30 cellular contexts compared by ENCODE assay signal in genomic region chr12:91579516-91580263, GRCh38.
DNase-seq lines count a peak whose midpoint lies in the region; ATAC-seq and TF ChIP-seq lines count a peak whose summit lies in the region.
"Had no signal": no experiment of that assay in that cellular context is flagged by ENCODE, and none has a peak within 500 bp of the region (broad histone marks: within the 10 kb centered on the region; RNA-seq: fewer than 3 reads in every experiment).

No MANE protein-coding gene starts in this region.

- DNase-seq in SK-N-SH (no peak), T-helper 17 cell (no peak), foreskin fibroblast (peak; percentile 14 to 49), superior temporal gyrus (ENCODE audit: extremely low spot score) (peak; percentile 45), aorta (no peak), WTC11 (ENCODE audit: low spot score) (no peak)
- DNase-seq: activated CD4-positive, alpha-beta T cell treated with anti-CD3 and anti-CD28 coated beads, Interleukin-2, amount 50 U/mL, for 1 hour; activated CD4-positive, CD25-positive, alpha-beta regulatory T cell; activated gamma-delta T cell; activated T-cell treated with anti-CD3 and anti-CD28 coated beads, Interleukin-2, amount 50 U/mL, for 1 hour; Calu3; H7; KG1; MG63; NCI-H1105 treated with DMSO at 0.1 percent for 48 hours; NCI-H187 treated with DMSO at 0.1 percent for 48 hours; NCI-H526; right lobe of liver; SHP77 treated with DMSO at 0.1 percent for 48 hours; stimulated activated CD4-positive, alpha-beta T cell treated with anti-CD3 and anti-CD28 coated beads, Interleukin-12 subunit alpha, Interleukin-12 subunit beta, amount 100 ng/mL, for 4 hours; stimulated activated CD4-positive, alpha-beta T cell treated with anti-CD3 and anti-CD28 coated beads, Interleukin-2, amount 100 ng/mL, for 48 hours; stimulated activated naive CD8-positive, alpha-beta T cell treated with anti-CD3 and anti-CD28 coated beads, Interleukin-15, amount 100 ng/mL, for 72 hours; thyroid gland had no signal

- H3K27me3 Mint-ChIP-seq in T-helper 17 cell, result peaks cover 3% of the 10 kb centered on the region
- no peaks in the 10 kb centered on the region for H3K27me3 Mint-ChIP-seq in WTC11 (ENCODE audit: low read depth)
- H3K27me3 Mint-ChIP-seq: memory B cell; progenitor cell of endocrine pancreas; stimulated activated naive CD8-positive, alpha-beta T cell treated with anti-CD3 and anti-CD28 coated beads, Interleukin-15, amount 100 ng/mL, for 72 hours had no signal

- no peak for TF ChIP-seq EP300 in SK-N-SH (IDR thresholded peaks at IDR 0.05; ENCODE audit: borderline replicate concordance in 1 of 2, low read depth in 1 of 2, low read length in 1 of 2)

- no peaks in the 10 kb centered on the region for H3K9me2 ChIP-seq in SK-N-SH

- POLR2A ChIA-PET in SK-N-SH (lab: Yijun Ruan, JAX), result interaction anchor here (0.7 to 2.0 kb wide), 8 partner anchors 56 to 1870 kb away, joined by 3 to 23 read pairs (median 4); partner anchors contain the start of gene BTG1
- POLR2A ChIA-PET in WTC11 (lab: Charles Lee), result interaction anchor here (0.6 kb wide), 1 partner anchor 1870 kb away, joined by 3 read pairs; no protein-coding TSS in a partner anchor

- no peak overlapping the region for H3K9ac ChIP-seq in SK-N-SH

- H3K27ac Mint-ChIP-seq in T-helper 17 cell, result peak overlapping the region; percentile 41
- H3K27ac Mint-ChIP-seq in WTC11, result no peak overlapping the region
- H3K27ac Mint-ChIP-seq: memory B cell; progenitor cell of endocrine pancreas; stimulated activated naive CD8-positive, alpha-beta T cell treated with anti-CD3 and anti-CD28 coated beads, Interleukin-15, amount 100 ng/mL, for 72 hours had no signal

- H3K79me2 ChIP-seq in SK-N-SH (ENCODE audit: insufficient read depth), result no peaks in the 10 kb centered on the region

- H3K36me3 Mint-ChIP-seq in T-helper 17 cell (ENCODE audit: low read depth) (no peaks in the 10 kb centered on the region), WTC11 (no peaks in the 10 kb centered on the region)
- H3K36me3 Mint-ChIP-seq: memory B cell had no signal

- CTCF ChIA-PET in SK-N-SH (lab: Yijun Ruan, JAX), result interaction anchor here (0.6 to 7.7 kb wide), 12 partner anchors 11 to 1070 kb away, joined by 3 to 72 read pairs (median 6); partner anchors contain the start of gene BTG1
- CTCF ChIA-PET in WTC11 (lab: Charles Lee), result interaction anchor here (0.6 to 1.6 kb wide), 2 partner anchors 197 to 496 kb away, joined by 4 to 5 read pairs; no protein-coding TSS in a partner anchor

- TF ChIP-seq RAD21 in SK-N-SH (IDR thresholded peaks at IDR 0.05; ENCODE audit: low read length), result no peak

- H3K4me2 ChIP-seq in SK-N-SH, result no peak overlapping the region

- H3K36me3 ChIP-seq in SK-N-SH (replicated peaks in 1 of 2; ENCODE audit: control insufficient read depth in 1 of 2, insufficient read depth in 2 of 2, low read length in 1 of 2), result no peaks in the 10 kb centered on the region
- H3K36me3 ChIP-seq in aorta (ENCODE audit: control insufficient read depth in 1 of 2, insufficient read depth in 2 of 2, low read length in 1 of 2), result no peaks in the 10 kb centered on the region
- H3K36me3 ChIP-seq: gastroesophageal sphincter, MG63, neutrophil, right lobe of liver, thyroid gland had no signal

- H3K4me3 Mint-ChIP-seq in T-helper 17 cell, result no peak overlapping the region
- H3K4me3 Mint-ChIP-seq in WTC11, result no peak overlapping the region
- H3K4me3 Mint-ChIP-seq: memory B cell; stimulated activated naive CD8-positive, alpha-beta T cell treated with anti-CD3 and anti-CD28 coated beads, Interleukin-15, amount 100 ng/mL, for 72 hours had no signal

- H3K9me3 ChIP-seq in SK-N-SH (no peaks in the 10 kb centered on the region), T-helper 17 cell (ENCODE audit: control insufficient read depth, low read length, poor library complexity, severe bottlenecking) (no peaks in the 10 kb centered on the region), aorta (ENCODE audit: control insufficient read depth, low read length) (no peaks in the 10 kb centered on the region)
- H3K9me3 ChIP-seq: gastroesophageal sphincter, MG63, neutrophil, right lobe of liver, thyroid gland had no signal

- H3K27me3 ChIP-seq in SK-N-SH (ENCODE audit: insufficient read depth) (no peaks in the 10 kb centered on the region), aorta (ENCODE audit: control insufficient read depth in 1 of 2, insufficient read depth in 2 of 2, low read length in 1 of 2) (no peaks in the 10 kb centered on the region)
- H3K27me3 ChIP-seq: gastroesophageal sphincter, MG63, neutrophil, right lobe of liver, thyroid gland had no signal

- H3F3A ChIP-seq in SK-N-SH (replicated peaks; ENCODE audit: insufficient read depth), result no peaks in the 10 kb centered on the region

- H3K4me1 Mint-ChIP-seq in T-helper 17 cell (peaks cover 4% of the 10 kb centered on the region), WTC11 (peaks cover 22% of the 10 kb centered on the region)

- H3K9me3 Mint-ChIP-seq in WTC11, result no peaks in the 10 kb centered on the region
- H3K9me3 Mint-ChIP-seq: memory B cell; stimulated activated naive CD8-positive, alpha-beta T cell treated with anti-CD3 and anti-CD28 coated beads, Interleukin-15, amount 100 ng/mL, for 72 hours had no signal

- ATAC-seq in SK-N-SH treated with all-trans-retinoic acid at 6 μM for 48 hours (no peak; the same call in 2 of the 3 replicates), T-helper 17 cell (no peak), aorta (ENCODE audit: low FRiP score) (no peak), WTC11 (no peak), GM18498 (IDR thresholded peaks at IDR 0.05; ENCODE audit: unreplicated experiment) (no peak)
- ATAC-seq: gastroesophageal sphincter; Panc1; right lobe of liver; stimulated activated naive CD8-positive, alpha-beta T cell treated with anti-CD3 and anti-CD28 coated beads, Interleukin-15, amount 100 ng/mL, for 72 hours had no signal

- TF ChIP-seq CTCF in SK-N-SH (IDR thresholded peaks at IDR 0.05) (no peak), foreskin fibroblast (IDR thresholded peaks at IDR 0.05; ENCODE audit: low read depth, low read length) (no peak), WTC11 (IDR thresholded peaks at IDR 0.05) (no peak)

- intact Hi-C loops in aorta (cut with DNase I), result loop anchor here (5.0 to 10.0 kb wide), 3 partner anchors 565 to 1068 kb away; partner anchors contain the start of gene BTG1 (in 1 of the 2)

- 34% methylated on average over 3 of the region's 3 CpGs for WGBS in SK-N-SH (ENCODE audit: low lambda C conversion rate)
- 55 to 63% methylated on average over 3 of the region's 3 CpGs for WGBS in aorta, 2 donors

- no peak overlapping the region for H2AFZ ChIP-seq in SK-N-SH (ENCODE audit: low read depth)

- H3K4me3 ChIP-seq in SK-N-SH (ENCODE audit: low read depth in 2 of 2, low read length in 1 of 2) (no peak overlapping the region), foreskin fibroblast (ENCODE audit: low read depth in 1 of 2, low read length in 2 of 2) (no peak overlapping the region), aorta (ENCODE audit: low read length in 2 of 2) (no peak overlapping the region)
- H3K4me3 ChIP-seq: gastroesophageal sphincter, MG63, right lobe of liver, thyroid gland had no signal

- H3K27ac ChIP-seq in SK-N-SH (ENCODE audit: low read depth in 2 of 2, low read length in 1 of 2), result peak overlapping the region in 1 of 2 experiments; percentile 99; a peak in 2 of 4 replicates
- H3K27ac ChIP-seq in aorta (ENCODE audit: low read depth in 1 of 2, low read length in 2 of 2), result no peak overlapping the region
- H3K27ac ChIP-seq: gastroesophageal sphincter, neutrophil, right lobe of liver, thyroid gland had no signal

- H3K4me1 ChIP-seq in SK-N-SH (ENCODE audit: control insufficient read depth in 1 of 2, insufficient read depth in 2 of 2, low read depth in 1 of 2, low read length in 1 of 2) (peaks cover 9 to 23% of the 10 kb centered on the region in 2 experiments; a peak in 3 of 4 replicates), aorta (ENCODE audit: control insufficient read depth in 1 of 2, insufficient read depth in 2 of 2, low read length in 2 of 2) (no peaks in the 10 kb centered on the region)
- H3K4me1 ChIP-seq: right lobe of liver had no signal

- no peaks in the 10 kb centered on the region for H4K20me1 ChIP-seq in SK-N-SH (ENCODE audit: insufficient read depth)

TF ChIP-seq in SK-N-SH treated with all-trans-retinoic acid at 6 μM for 48 hours, 23 proteins besides CTCF, POLR2A, EP300 and RAD21 (continues in another document):
- no peak for TF ChIP-seq BACH2 (CRISPR knock-in tag; IDR thresholded peaks at IDR 0.05; ENCODE audit: borderline replicate concordance)

TF ChIP-seq in SK-N-SH, 30 proteins besides CTCF, POLR2A, EP300 and RAD21 (continues in another document):
- no peak for TF ChIP-seq GABPA (IDR thresholded peaks at IDR 0.05; ENCODE audit: low read depth)
- TF ChIP-seq YY1 (IDR thresholded peaks at IDR 0.05; ENCODE audit: low read depth), result no peak
- no peak for TF ChIP-seq PBX3 (IDR thresholded peaks at IDR 0.05)
- no peak for TF ChIP-seq FOXJ3 (CRISPR knock-in tag; IDR thresholded peaks at IDR 0.05)
- no peak for TF ChIP-seq POLR2AphosphoS5 (IDR thresholded peaks at IDR 0.05; ENCODE audit: low read depth, low read length)
- no peak for TF ChIP-seq TAF1 (IDR thresholded peaks at IDR 0.05; ENCODE audit: borderline replicate concordance, low read depth, low read length)

TF ChIP-seq in WTC11, 78 proteins besides CTCF, POLR2A, EP300 and RAD21 (continues in another document):
- TF ChIP-seq ZNF281 (CRISPR knock-in tag; IDR thresholded peaks at IDR 0.05) (no peak), MXD4 (CRISPR knock-in tag; IDR thresholded peaks at IDR 0.05; ENCODE audit: borderline replicate concordance) (no peak)

Comparison
In these comparisons a context has a peak if more than half of its experiments do, and no peak if none do; other contexts are left out.
1. DNase-seq: peak in foreskin fibroblast (2 of 2) and superior temporal gyrus (single experiment); none in SK-N-SH (single experiment), T-helper 17 cell (0 of 3), aorta (0 of 2) and WTC11 (single experiment).